ENCODE assay signal across 8 cellular contexts in the genomic region with DNA sequence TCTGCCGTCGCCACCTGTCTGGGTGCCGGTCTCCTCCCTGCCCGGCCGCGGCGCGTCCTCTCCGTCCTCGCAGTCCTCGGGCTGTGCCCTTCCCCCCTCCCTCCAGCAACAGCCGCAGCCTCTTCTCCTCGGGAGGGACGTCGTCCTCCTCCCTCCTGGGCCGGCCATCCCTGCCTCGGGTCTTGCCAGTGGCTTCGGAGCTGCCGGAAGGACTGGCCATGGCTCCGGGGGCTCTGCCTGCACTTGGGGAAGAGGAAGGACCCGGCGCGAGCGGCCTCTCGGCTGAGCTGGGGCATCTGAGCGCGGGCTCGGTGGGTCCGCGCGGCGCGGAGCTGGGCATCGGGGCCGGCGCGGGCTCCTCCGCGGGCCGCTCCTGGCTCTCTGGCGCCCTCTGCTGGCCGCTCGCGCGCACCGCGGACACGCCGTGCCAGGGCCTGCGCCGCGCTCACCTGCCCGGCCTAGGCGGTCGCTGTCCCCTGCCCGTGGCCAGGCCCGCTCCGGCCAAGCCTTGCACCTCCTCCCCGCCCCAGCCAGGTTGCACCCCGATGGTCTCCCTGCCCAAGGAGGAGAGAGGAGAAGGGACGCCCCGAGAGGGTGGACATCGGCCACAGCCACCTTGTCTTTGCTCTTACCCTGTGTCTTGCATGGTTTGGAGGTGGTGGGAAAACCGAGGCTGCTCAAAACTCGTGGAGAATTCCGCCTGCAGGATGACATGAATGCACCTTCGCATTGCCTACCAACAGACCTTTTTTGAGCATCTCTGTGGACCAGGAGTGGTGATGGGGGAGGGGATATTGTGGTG.
DNase-seq lines count a peak whose midpoint lies in the region; ATAC-seq lines count a peak whose summit lies in the region.
"Not testable (repeated sequence)": the region's sequence is repeated elsewhere in the genome, so short reads cannot be mapped to it uniquely, and the experiment has no call there.

No MANE protein-coding gene starts in this region.

- peaks cover 14 to 35% of the 10 kb centered on the region in 2 donors for H3K27me3 Mint-ChIP-seq in CD8-positive, alpha-beta memory T cell
- H3K27me3 Mint-ChIP-seq in stimulated activated naive CD8-positive, alpha-beta T cell treated with anti-CD3 and anti-CD28 coated beads, Interleukin-15, Interleukin-2, amounts not matched to agents 100 ng/mL and 50 ng/mL, for 24 hours: peaks cover 35% of the 10 kb centered on the region

- H4K12ac ChIP-seq in trophoblast cell (ENCODE audit: low read depth, low read length): not testable (repeated sequence)

- H3K36me3 ChIP-seq in CD8-positive, alpha-beta memory T cell (ENCODE audit: insufficient read depth, low read length); trophoblast cell (ENCODE audit: control insufficient read depth in 1 of 2, insufficient read depth in 2 of 2, low read length in 2 of 2): not testable (repeated sequence)

- not testable (repeated sequence) for H3K9me3 Mint-ChIP-seq in CD8-positive, alpha-beta memory T cell; stimulated activated naive CD8-positive, alpha-beta T cell treated with anti-CD3 and anti-CD28 coated beads, Interleukin-15, Interleukin-2, amounts not matched to agents 100 ng/mL and 50 ng/mL, for 24 hours

- POLR2A ChIA-PET in CD8-positive, alpha-beta memory T cell (lab: Charles Lee): not testable (repeated sequence)

- not testable (repeated sequence) for H3K4me1 ChIP-seq in CD8-positive, alpha-beta memory T cell (ENCODE audit: insufficient read depth, low read length); trophoblast cell (ENCODE audit: control insufficient read depth in 1 of 2, insufficient read depth in 2 of 2, low read length in 2 of 2)

- peaks cover 6 to 13% (median 8%) of the 10 kb centered on the region in 3 donors for H3K4me1 Mint-ChIP-seq in CD8-positive, alpha-beta memory T cell
- peaks cover 12% of the 10 kb centered on the region for H3K4me1 Mint-ChIP-seq in stimulated activated naive CD8-positive, alpha-beta T cell treated with anti-CD3 and anti-CD28 coated beads, Interleukin-15, Interleukin-2, amounts not matched to agents 100 ng/mL and 50 ng/mL, for 24 hours (ENCODE audit: low read depth)

- H3K36me3 Mint-ChIP-seq in CD8-positive, alpha-beta memory T cell; stimulated activated naive CD8-positive, alpha-beta T cell treated with anti-CD3 and anti-CD28 coated beads, Interleukin-15, Interleukin-2, amounts not matched to agents 100 ng/mL and 50 ng/mL, for 24 hours (ENCODE audit: low read depth): not testable (repeated sequence)

- not testable (repeated sequence) for H3K27me3 ChIP-seq in CD8-positive, alpha-beta memory T cell (ENCODE audit: insufficient read depth, low read length, poor library complexity, severe bottlenecking); trophoblast cell (ENCODE audit: insufficient read depth, low read length)

- not testable (repeated sequence) for H4K91ac ChIP-seq in trophoblast cell (ENCODE audit: low read depth, low read length)

- not testable (repeated sequence) for H3K4ac ChIP-seq in trophoblast cell (ENCODE audit: low read depth, low read length)

- not testable (repeated sequence) for H3K27ac Mint-ChIP-seq in CD8-positive, alpha-beta memory T cell; stimulated activated naive CD8-positive, alpha-beta T cell treated with anti-CD3 and anti-CD28 coated beads, Interleukin-15, Interleukin-2, amounts not matched to agents 100 ng/mL and 50 ng/mL, for 24 hours

- not testable (repeated sequence) for H3K79me2 ChIP-seq in trophoblast cell (ENCODE audit: control insufficient read depth, insufficient read depth, low read length, poor library complexity)

- H3K4me3 Mint-ChIP-seq in CD8-positive, alpha-beta memory T cell: peak overlapping the region in 5 of 7 donors; percentile 52 to 63 (median 55)
- H3K4me3 Mint-ChIP-seq in stimulated activated naive CD8-positive, alpha-beta T cell treated with anti-CD3 and anti-CD28 coated beads, Interleukin-15, Interleukin-2, amounts not matched to agents 100 ng/mL and 50 ng/mL, for 24 hours: peak overlapping the region; percentile 34

- H3K27ac ChIP-seq in CD8-positive, alpha-beta memory T cell (ENCODE audit: low read depth, low read length); trophoblast cell (ENCODE audit: low read depth, low read length): not testable (repeated sequence)

- not testable (repeated sequence) for H3K14ac ChIP-seq in trophoblast cell (ENCODE audit: low read length)

- ATAC-seq in SK-N-SH treated with all-trans-retinoic acid at 6 μM for 48 hours: peak; percentile 76; the same call in 2 of the 3 replicates

- H3K79me1 ChIP-seq in trophoblast cell (ENCODE audit: low read length): not testable (repeated sequence)

- peak overlapping the region; percentile 90 for H2AFZ ChIP-seq in trophoblast cell (ENCODE audit: insufficient read depth, low read length, poor library complexity)

- CTCF ChIA-PET in CD8-positive, alpha-beta memory T cell (lab: Charles Lee): not testable (repeated sequence)

- not testable (repeated sequence) for H3K18ac ChIP-seq in trophoblast cell (ENCODE audit: low read length)

- H3K9ac ChIP-seq in trophoblast cell (ENCODE audit: low read length): not testable (repeated sequence)

- not testable (repeated sequence) for H4K8ac ChIP-seq in trophoblast cell (ENCODE audit: low read depth, low read length)

- not testable (repeated sequence) for H3K4me3 ChIP-seq in CD8-positive, alpha-beta memory T cell (ENCODE audit: low read length)
- H3K4me3 ChIP-seq in trophoblast cell (ENCODE audit: low read depth, low read length): peak overlapping the region; percentile 48

- WGBS in trophoblast cell (ENCODE audit: extremely low coverage, insufficient coverage, insufficient read length): no CpG with 5 or more reads among the region's 67 CpGs

- not testable (repeated sequence) for H3K9me3 ChIP-seq in CD8-positive, alpha-beta memory T cell (ENCODE audit: low read length); trophoblast cell (ENCODE audit: insufficient read depth, low read depth, low read length)

- not testable (repeated sequence) for H2AK5ac ChIP-seq in trophoblast cell (ENCODE audit: low read length)

- not testable (repeated sequence) for H2BK5ac ChIP-seq in trophoblast cell (ENCODE audit: low read depth, low read length, poor library complexity)

- peak overlapping the region; percentile 93 for H3K4me2 ChIP-seq in trophoblast cell (ENCODE audit: low read length)

- H2BK120ac ChIP-seq in trophoblast cell (ENCODE audit: insufficient read depth, low read length, poor library complexity): not testable (repeated sequence)

- not testable (repeated sequence) for H3K23ac ChIP-seq in trophoblast cell (ENCODE audit: low read length)

- H2BK12ac ChIP-seq in trophoblast cell (ENCODE audit: low read length): not testable (repeated sequence)

- peak in 4 of 5 donors; percentile 6 to 33 (median 16) for DNase-seq in CD8-positive, alpha-beta memory T cell
- DNase-seq in HT-29 (ENCODE audit: low spot score) (peak; percentile 9), activated T-helper 1 cell treated with Interleukin-2 at 50 U/mL for 16 hours (ENCODE audit: low read depth) (peak; percentile 18), dermis blood vessel endothelial cell (peak; percentile 8), iPS-NIHi11 (ENCODE audit: low spot score) (peak; percentile 71), trophoblast cell (peak; percentile 3 to 39)

Comparison
In these comparisons a context has a peak if more than half of its experiments do, and no peak if none do; other contexts are left out.
1. DNase-seq: peak in every context shown above with its lines; median percentile 71 in iPS-NIHi11; 21 in trophoblast cell; 18 in activated T-helper 1 cell treated with Interleukin-2 at 50 U/mL for 16 hours; 16 in CD8-positive, alpha-beta memory T cell; 9 in HT-29; 8 in dermis blood vessel endothelial cell.